ENCODE assay signal across 1 cellular context in the genomic region with DNA sequence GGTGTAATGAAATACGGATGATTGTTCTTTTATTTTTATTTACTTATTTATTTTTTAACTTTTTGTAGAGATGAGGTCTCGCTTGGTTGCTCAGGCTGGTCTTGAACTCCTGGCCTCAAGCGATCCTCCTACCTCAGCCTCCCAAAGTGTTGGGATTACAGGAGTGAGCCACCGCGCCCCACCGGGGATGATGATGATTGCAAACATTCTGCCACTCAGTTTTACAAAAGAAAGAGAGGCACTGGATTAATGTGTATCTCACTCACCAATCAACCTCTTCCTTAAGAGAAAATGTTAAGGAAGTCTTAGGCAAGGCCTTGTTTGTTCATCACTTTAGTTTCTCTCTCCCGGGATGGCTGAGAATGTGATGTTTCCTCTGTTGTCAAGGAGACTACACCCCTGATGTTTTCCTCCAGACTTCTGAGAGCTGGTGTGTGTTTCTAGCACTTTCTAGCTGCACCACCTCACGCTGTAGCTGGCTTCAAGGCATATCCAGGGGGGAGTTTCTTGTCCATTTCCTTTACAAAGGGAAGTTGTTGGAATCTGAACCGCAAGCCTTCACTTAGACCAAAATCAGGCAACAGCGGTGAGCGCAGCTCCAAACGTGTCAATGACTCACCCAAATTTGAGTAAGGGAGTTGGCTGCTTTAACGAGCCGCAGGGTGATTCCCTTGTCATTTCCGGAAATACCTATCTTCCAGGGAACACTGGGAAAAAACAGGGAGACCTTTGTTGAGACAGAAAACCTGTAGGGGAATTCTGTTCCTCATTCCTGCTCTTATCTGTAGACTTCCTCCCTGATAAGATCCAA.
TF ChIP-seq lines count a peak whose summit lies in the region.

No MANE protein-coding gene starts in this region.

TF ChIP-seq in K562, 482 proteins besides CTCF, POLR2A, EP300 and RAD21 (continued from another document and continues in another):
- TF ChIP-seq ZNF589 (CRISPR knock-in tag; IDR thresholded peaks at IDR 0.05; ENCODE audit: low read depth) (0 out of 2 replicates have a peak, but pooled peaks have one; percentile 19), KAT2B (IDR thresholded peaks at IDR 0.05; ENCODE audit: low read depth, low read length) (no peak), BMI1 (IDR thresholded peaks at IDR 0.05; ENCODE audit: low read length) (no peak), COPS2 (conservative IDR thresholded peaks at IDR 0.05) (no peak), ZC3H4 (CRISPR knock-in tag; IDR thresholded peaks at IDR 0.05; ENCODE audit: borderline replicate concordance) (0 out of 2 replicates have a peak, but pooled peaks have one; percentile 74), ZNF239 (CRISPR knock-in tag; IDR thresholded peaks at IDR 0.05) (no peak), EZH2 (IDR thresholded peaks at IDR 0.05; ENCODE audit: borderline replicate concordance, low read depth, low read length) (no peak), BHLHE40 (IDR thresholded peaks at IDR 0.05; ENCODE audit: low read length) (peak; percentile 79), FOXK2 (conservative IDR thresholded peaks at IDR 0.05 in 1 of 2, IDR thresholded peaks at IDR 0.05 in 1 of 2; ENCODE audit: low read depth in 2 of 2) (0 out of 4 replicates have a peak, but pooled peaks of 1 of the 2 experiments have one; percentile 47), CBFA2T3 (IDR thresholded peaks at IDR 0.05) (no peak), HLTF (IDR thresholded peaks at IDR 0.05) (no peak), SMARCB1 (IDR thresholded peaks at IDR 0.05; ENCODE audit: insufficient read length, low read depth) (peak; percentile 87), ZNF445 (CRISPR knock-in tag; IDR thresholded peaks at IDR 0.05; ENCODE audit: low read depth) (no peak), TBP (optimal IDR thresholded peaks at IDR 0.05; ENCODE audit: low read depth, low read length) (no peak), RBM14 (IDR thresholded peaks at IDR 0.05; ENCODE audit: borderline replicate concordance, insufficient read depth, low read depth, low read length) (no peak), ZNF41 (CRISPR knock-in tag; conservative IDR thresholded peaks at IDR 0.05) (peak; percentile 24; the same call in 1 of the 2 replicates), THRAP3 (IDR thresholded peaks at IDR 0.05; ENCODE audit: borderline replicate concordance) (no peak), POLR2B (IDR thresholded peaks at IDR 0.05; ENCODE audit: low read depth, partially characterized antibody) (peak; percentile 48), NCOA4 (IDR thresholded peaks at IDR 0.05; ENCODE audit: partially characterized antibody) (no peak), BRF1 (IDR thresholded peaks at IDR 0.05; ENCODE audit: borderline replicate concordance, extremely low read depth, insufficient read length) (no peak), CREM (IDR thresholded peaks at IDR 0.05; ENCODE audit: low read depth) (peak; percentile 43), CTBP1 (IDR thresholded peaks at IDR 0.05; ENCODE audit: borderline replicate concordance) (no peak), E2F3 (CRISPR knock-in tag; IDR thresholded peaks at IDR 0.05) (no peak), ZNF431 (CRISPR knock-in tag; IDR thresholded peaks at IDR 0.05) (peak; percentile 74; the same call in 1 of the 2 replicates), NR4A1 (CRISPR knock-in tag; IDR thresholded peaks at IDR 0.05) (no peak), NR4A1 (tag; IDR thresholded peaks at IDR 0.05) (no peak), ZNF551 (CRISPR knock-in tag; IDR thresholded peaks at IDR 0.05) (no peak), SMAD1 (IDR thresholded peaks at IDR 0.05; ENCODE audit: low read depth, low read length, partially characterized antibody) (peak; percentile 66), RAD51 (IDR thresholded peaks at IDR 0.05; ENCODE audit: borderline replicate concordance, low read depth) (no peak), ZNF3 (CRISPR knock-in tag; IDR thresholded peaks at IDR 0.05) (no peak), ZNF175 (CRISPR knock-in tag; IDR thresholded peaks at IDR 0.05; ENCODE audit: low read depth) (no peak), BDP1 (IDR thresholded peaks at IDR 0.05; ENCODE audit: insufficient read depth, insufficient read length) (no peak), ESRRB (CRISPR knock-in tag; IDR thresholded peaks at IDR 0.05; ENCODE audit: borderline replicate concordance) (no peak), ZNF77 (CRISPR knock-in tag; IDR thresholded peaks at IDR 0.05) (no peak), C11orf30 (IDR thresholded peaks at IDR 0.05; ENCODE audit: low read depth) (peak; percentile 36; the same call in 1 of the 2 replicates), IFI16 (CRISPR knock-in tag; IDR thresholded peaks at IDR 0.05) (no peak), SMAD3 (CRISPR knock-in tag; conservative IDR thresholded peaks at IDR 0.05) (no peak), EWSR1 (IDR thresholded peaks at IDR 0.05; ENCODE audit: borderline replicate concordance, low read depth, partially characterized antibody) (no peak), ARNT (IDR thresholded peaks at IDR 0.05) (0 out of 4 replicates have a peak, but pooled peaks of 1 of the 2 experiments have one; percentile 14), TGIF2 (CRISPR knock-in tag; IDR thresholded peaks at IDR 0.05) (no peak), L3MBTL2 (IDR thresholded peaks at IDR 0.05) (peak; percentile 33; the same call in 1 of the 2 replicates), TRIM28 (IDR thresholded peaks at IDR 0.05) (no peak), HDAC3 (IDR thresholded peaks at IDR 0.05; ENCODE audit: borderline replicate concordance, partially characterized antibody) (peak; percentile 30), SMARCA5 (IDR thresholded peaks at IDR 0.05) (no peak), SP2 (IDR thresholded peaks at IDR 0.05; ENCODE audit: extremely low read depth, low read depth, low read length, poor library complexity, severe bottlenecking) (no peak)
- TF ChIP-seq, protein P1, sequence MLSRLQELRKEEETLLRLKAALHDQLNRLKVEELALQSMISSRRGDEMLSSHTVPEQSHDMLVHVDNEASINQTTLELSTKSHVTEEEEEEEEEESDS (CRISPR knock-in tag; IDR thresholded peaks at IDR 0.05) = no peak
- TF ChIP-seq, protein P2, sequence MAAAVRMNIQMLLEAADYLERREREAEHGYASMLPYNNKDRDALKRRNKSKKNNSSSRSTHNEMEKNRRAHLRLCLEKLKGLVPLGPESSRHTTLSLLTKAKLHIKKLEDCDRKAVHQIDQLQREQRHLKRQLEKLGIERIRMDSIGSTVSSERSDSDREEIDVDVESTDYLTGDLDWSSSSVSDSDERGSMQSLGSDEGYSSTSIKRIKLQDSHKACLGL (CRISPR knock-in tag; IDR thresholded peaks at IDR 0.05; ENCODE audit: borderline replicate concordance, poor library complexity, severe bottlenecking) = no peak
- TF ChIP-seq, protein P3, sequence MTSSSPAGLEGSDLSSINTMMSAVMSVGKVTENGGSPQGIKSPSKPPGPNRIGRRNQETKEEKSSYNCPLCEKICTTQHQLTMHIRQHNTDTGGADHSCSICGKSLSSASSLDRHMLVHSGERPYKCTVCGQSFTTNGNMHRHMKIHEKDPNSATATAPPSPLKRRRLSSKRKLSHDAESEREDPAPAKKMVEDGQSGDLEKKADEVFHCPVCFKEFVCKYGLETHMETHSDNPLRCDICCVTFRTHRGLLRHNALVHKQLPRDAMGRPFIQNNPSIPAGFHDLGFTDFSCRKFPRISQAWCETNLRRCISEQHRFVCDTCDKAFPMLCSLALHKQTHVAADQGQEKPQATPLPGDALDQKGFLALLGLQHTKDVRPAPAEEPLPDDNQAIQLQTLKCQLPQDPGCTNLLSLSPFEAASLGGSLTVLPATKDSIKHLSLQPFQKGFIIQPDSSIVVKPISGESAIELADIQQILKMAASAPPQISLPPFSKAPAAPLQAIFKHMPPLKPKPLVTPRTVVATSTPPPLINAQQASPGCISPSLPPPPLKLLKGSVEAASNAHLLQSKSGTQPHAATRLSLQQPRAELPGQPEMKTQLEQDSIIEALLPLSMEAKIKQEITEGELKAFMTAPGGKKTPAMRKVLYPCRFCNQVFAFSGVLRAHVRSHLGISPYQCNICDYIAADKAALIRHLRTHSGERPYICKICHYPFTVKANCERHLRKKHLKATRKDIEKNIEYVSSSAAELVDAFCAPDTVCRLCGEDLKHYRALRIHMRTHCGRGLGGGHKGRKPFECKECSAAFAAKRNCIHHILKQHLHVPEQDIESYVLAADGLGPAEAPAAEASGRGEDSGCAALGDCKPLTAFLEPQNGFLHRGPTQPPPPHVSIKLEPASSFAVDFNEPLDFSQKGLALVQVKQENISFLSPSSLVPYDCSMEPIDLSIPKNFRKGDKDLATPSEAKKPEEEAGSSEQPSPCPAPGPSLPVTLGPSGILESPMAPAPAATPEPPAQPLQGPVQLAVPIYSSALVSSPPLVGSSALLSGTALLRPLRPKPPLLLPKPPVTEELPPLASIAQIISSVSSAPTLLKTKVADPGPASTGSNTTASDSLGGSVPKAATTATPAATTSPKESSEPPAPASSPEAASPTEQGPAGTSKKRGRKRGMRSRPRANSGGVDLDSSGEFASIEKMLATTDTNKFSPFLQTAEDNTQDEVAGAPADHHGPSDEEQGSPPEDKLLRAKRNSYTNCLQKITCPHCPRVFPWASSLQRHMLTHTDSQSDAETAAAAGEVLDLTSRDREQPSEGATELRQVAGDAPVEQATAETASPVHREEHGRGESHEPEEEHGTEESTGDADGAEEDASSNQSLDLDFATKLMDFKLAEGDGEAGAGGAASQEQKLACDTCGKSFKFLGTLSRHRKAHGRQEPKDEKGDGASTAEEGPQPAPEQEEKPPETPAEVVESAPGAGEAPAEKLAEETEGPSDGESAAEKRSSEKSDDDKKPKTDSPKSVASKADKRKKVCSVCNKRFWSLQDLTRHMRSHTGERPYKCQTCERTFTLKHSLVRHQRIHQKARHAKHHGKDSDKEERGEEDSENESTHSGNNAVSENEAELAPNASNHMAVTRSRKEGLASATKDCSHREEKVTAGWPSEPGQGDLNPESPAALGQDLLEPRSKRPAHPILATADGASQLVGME (CRISPR knock-in tag; IDR thresholded peaks at IDR 0.05) = no peak
- TF ChIP-seq, protein P4, sequence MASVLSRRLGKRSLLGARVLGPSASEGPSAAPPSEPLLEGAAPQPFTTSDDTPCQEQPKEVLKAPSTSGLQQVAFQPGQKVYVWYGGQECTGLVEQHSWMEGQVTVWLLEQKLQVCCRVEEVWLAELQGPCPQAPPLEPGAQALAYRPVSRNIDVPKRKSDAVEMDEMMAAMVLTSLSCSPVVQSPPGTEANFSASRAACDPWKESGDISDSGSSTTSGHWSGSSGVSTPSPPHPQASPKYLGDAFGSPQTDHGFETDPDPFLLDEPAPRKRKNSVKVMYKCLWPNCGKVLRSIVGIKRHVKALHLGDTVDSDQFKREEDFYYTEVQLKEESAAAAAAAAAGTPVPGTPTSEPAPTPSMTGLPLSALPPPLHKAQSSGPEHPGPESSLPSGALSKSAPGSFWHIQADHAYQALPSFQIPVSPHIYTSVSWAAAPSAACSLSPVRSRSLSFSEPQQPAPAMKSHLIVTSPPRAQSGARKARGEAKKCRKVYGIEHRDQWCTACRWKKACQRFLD (CRISPR knock-in tag; IDR thresholded peaks at IDR 0.05) = no peak
- TF ChIP-seq, protein P5, sequence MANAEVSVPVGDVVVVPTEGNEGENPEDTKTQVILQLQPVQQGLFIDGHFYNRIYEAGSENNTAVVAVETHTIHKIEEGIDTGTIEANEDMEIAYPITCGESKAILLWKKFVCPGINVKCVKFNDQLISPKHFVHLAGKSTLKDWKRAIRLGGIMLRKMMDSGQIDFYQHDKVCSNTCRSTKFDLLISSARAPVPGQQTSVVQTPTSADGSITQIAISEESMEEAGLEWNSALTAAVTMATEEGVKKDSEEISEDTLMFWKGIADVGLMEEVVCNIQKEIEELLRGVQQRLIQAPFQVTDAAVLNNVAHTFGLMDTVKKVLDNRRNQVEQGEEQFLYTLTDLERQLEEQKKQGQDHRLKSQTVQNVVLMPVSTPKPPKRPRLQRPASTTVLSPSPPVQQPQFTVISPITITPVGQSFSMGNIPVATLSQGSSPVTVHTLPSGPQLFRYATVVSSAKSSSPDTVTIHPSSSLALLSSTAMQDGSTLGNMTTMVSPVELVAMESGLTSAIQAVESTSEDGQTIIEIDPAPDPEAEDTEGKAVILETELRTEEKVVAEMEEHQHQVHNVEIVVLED (CRISPR knock-in tag; IDR thresholded peaks at IDR 0.05) = no peak
- TF ChIP-seq, protein P6, sequence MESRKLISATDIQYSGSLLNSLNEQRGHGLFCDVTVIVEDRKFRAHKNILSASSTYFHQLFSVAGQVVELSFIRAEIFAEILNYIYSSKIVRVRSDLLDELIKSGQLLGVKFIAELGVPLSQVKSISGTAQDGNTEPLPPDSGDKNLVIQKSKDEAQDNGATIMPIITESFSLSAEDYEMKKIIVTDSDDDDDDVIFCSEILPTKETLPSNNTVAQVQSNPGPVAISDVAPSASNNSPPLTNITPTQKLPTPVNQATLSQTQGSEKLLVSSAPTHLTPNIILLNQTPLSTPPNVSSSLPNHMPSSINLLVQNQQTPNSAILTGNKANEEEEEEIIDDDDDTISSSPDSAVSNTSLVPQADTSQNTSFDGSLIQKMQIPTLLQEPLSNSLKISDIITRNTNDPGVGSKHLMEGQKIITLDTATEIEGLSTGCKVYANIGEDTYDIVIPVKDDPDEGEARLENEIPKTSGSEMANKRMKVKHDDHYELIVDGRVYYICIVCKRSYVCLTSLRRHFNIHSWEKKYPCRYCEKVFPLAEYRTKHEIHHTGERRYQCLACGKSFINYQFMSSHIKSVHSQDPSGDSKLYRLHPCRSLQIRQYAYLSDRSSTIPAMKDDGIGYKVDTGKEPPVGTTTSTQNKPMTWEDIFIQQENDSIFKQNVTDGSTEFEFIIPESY (CRISPR knock-in tag; IDR thresholded peaks at IDR 0.05) = peak; percentile 54; the same call in 1 of the 2 replicates
- TF ChIP-seq, protein P7, sequence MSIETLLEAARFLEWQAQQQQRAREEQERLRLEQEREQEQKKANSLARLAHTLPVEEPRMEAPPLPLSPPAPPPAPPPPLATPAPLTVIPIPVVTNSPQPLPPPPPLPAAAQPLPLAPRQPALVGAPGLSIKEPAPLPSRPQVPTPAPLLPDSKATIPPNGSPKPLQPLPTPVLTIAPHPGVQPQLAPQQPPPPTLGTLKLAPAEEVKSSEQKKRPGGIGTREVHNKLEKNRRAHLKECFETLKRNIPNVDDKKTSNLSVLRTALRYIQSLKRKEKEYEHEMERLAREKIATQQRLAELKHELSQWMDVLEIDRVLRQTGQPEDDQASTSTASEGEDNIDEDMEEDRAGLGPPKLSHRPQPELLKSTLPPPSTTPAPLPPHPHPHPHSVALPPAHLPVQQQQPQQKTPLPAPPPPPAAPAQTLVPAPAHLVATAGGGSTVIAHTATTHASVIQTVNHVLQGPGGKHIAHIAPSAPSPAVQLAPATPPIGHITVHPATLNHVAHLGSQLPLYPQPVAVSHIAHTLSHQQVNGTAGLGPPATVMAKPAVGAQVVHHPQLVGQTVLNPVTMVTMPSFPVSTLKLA (conservative IDR thresholded peaks at IDR 0.05) = peak; percentile 45 to 72; a peak in 2 of 4 replicates
- TF ChIP-seq, protein P8, sequence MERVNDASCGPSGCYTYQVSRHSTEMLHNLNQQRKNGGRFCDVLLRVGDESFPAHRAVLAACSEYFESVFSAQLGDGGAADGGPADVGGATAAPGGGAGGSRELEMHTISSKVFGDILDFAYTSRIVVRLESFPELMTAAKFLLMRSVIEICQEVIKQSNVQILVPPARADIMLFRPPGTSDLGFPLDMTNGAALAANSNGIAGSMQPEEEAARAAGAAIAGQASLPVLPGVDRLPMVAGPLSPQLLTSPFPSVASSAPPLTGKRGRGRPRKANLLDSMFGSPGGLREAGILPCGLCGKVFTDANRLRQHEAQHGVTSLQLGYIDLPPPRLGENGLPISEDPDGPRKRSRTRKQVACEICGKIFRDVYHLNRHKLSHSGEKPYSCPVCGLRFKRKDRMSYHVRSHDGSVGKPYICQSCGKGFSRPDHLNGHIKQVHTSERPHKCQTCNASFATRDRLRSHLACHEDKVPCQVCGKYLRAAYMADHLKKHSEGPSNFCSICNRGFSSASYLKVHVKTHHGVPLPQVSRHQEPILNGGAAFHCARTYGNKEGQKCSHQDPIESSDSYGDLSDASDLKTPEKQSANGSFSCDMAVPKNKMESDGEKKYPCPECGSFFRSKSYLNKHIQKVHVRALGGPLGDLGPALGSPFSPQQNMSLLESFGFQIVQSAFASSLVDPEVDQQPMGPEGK (CRISPR knock-in tag; IDR thresholded peaks at IDR 0.05; ENCODE audit: borderline replicate concordance) = no peak
